10 cellular contexts compared by ENCODE assay signal in the genomic region with DNA sequence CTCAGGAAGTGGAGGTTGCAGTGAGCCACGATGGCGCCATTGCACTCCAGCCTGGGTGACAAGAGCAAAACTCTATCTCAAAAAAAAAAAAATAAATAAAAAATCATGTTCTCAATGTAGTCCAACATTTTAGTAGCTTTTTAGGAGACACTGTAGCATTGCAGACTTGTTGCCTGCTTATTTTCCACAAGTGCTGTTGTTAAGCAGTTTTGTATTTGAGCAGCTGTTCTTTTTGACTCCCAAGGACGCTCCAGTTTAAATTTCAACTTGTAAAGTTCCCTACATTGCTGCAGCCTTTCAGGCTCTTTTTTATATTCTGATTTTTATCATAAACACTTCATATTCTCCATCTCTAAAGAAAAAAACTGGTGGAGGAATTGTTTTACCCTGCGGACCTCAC.
"Had no signal": no experiment of that assay in that cellular context is flagged by ENCODE, and none has a peak within 500 bp of the region (broad histone marks: within the 10 kb centered on the region; RNA-seq: fewer than 3 reads in every experiment).

No MANE protein-coding gene starts in this region.

- FAIRE-seq: K562 had no signal

- H3K9ac ChIP-seq: GM23248 had no signal

- DNase-seq: GM23248, GOT3, H7, HFFc6, IMR-90, KG1 had no signal

- H3K27ac ChIP-seq: GM23248, HL-60 had no signal

- H3K4me3 ChIP-seq: GM23248, HAP-1, K562 had no signal

- H2AFZ ChIP-seq: GM23248 had no signal

- H3K9me3 ChIP-seq: HAP-1 had no signal

- ATAC-seq: HCT116, K562 had no signal
